1 cellular context compared by ENCODE assay signal in the genomic region with DNA sequence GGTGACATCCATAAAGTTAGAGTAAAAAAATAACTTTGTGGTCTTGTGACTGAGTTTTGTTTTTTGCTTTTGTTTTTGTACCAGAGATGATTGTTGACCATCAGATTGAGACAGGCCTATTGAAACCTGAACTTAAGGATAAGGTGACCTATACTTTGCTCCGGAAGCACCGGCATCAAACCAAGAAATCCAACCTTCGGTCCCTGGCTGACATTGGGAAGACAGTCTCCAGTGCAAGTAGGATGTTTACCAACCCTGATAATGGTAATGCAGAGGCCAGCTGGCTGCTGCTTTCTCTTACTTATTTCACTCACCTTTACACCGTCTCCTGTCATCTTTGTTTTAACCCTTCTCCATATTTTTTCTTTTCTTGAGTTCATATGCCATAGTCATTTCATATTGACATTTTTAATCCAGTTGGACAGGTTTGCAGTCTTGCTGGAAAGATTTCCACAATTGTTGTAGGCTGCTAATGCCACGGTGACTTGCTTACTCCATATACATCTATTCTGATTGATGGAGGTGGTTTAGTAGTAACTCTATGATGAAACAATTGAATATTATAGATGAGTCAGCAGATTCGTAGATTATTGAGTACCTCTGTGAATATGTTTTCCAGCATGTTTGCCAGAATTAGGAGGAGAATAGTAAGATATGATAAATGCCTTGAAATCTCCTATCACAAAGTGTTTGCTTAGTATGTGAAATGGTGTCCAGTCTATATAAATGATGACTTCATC.
TF ChIP-seq lines count a peak whose summit lies in the region.

No MANE protein-coding gene starts in this region.

TF ChIP-seq in HepG2, 621 proteins besides CTCF, POLR2A, EP300 and RAD21 (continued from another document):
- no peak for TF ChIP-seq ZNF318 (CRISPR knock-in tag; IDR thresholded peaks at IDR 0.05)
- TF ChIP-seq, protein P1, sequence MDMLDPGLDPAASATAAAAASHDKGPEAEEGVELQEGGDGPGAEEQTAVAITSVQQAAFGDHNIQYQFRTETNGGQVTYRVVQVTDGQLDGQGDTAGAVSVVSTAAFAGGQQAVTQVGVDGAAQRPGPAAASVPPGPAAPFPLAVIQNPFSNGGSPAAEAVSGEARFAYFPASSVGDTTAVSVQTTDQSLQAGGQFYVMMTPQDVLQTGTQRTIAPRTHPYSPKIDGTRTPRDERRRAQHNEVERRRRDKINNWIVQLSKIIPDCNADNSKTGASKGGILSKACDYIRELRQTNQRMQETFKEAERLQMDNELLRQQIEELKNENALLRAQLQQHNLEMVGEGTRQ (IDR thresholded peaks at IDR 0.05; ENCODE audit: low read depth, low read length): no peak
- TF ChIP-seq, protein P1 (CRISPR knock-in tag; IDR thresholded peaks at IDR 0.05; ENCODE audit: borderline replicate concordance): no peak
